15 cellular contexts compared by ENCODE assay signal in the genomic region with DNA sequence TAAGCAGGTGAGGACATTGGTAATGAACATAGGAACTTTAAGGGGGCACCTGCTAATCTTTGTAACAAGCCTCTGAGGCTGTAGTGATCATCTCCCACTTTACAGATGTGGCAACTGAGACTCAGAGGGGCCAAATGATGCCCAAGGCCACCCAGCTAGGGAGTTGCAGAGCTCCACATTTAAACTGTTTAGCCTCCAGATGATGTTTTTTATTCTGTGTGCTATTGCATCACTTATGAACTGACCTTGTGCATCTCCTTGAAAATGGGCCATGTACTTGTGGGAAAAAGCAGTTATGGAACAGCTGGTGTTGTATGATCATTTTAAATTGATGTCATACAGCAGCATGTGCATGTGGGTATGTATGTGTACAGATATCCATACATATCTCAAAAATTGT. TPM values are rescaled to one million over a fixed set of nuclear protein-coding genes. Genes with fewer than 3 reads are reported as not detected.
DNase-seq lines count a peak whose midpoint lies in the region; ATAC-seq and TF ChIP-seq lines count a peak whose summit lies in the region.
"Had no signal": no experiment of that assay in that cellular context is flagged by ENCODE, and none has a peak within 500 bp of the region (broad histone marks: within the 10 kb centered on the region; RNA-seq: fewer than 3 reads in every experiment).

No MANE protein-coding gene starts in this region.

- no peak for ATAC-seq in upper lobe of right lung
- ATAC-seq in stimulated activated naive B cell treated with anti-CD40 and anti-IgM and Interleukin-4, amounts not matched to agents 10 μg/mL and 1 μg/mL and 100 μg/mL, for 72 hours (replicated peaks): no peak
- ATAC-seq: foreskin keratinocyte; stimulated activated memory B cell treated with anti-CD40 and anti-IgM and Interleukin-4, amounts not matched to agents 10 μg/mL and 1 μg/mL and 100 μg/mL, for 72 hours had no signal

- no peaks in the 10 kb centered on the region for H3K9me3 Mint-ChIP-seq in activated CD4-positive, alpha-beta memory T cell treated with anti-CD3 and anti-CD28 coated beads for 36 hours
- no peaks in the 10 kb centered on the region for H3K9me3 Mint-ChIP-seq in stimulated activated naive B cell treated with anti-CD40 and anti-IgM and Interleukin-4, amounts not matched to agents 10 μg/mL and 1 μg/mL and 100 μg/mL, for 72 hours
- H3K9me3 Mint-ChIP-seq: stimulated activated memory B cell treated with anti-CD40 and anti-IgM and Interleukin-4, amounts not matched to agents 10 μg/mL and 1 μg/mL and 100 μg/mL, for 72 hours had no signal

- H3K27ac ChIP-seq in left ventricle myocardium inferior (replicated peaks): peak overlapping the region; percentile 99
- H3K27ac ChIP-seq in right atrium auricular region: peak overlapping the region in 1 of 2 donors; percentile 4
- H3K27ac ChIP-seq in upper lobe of right lung: peak overlapping the region; percentile 56
- H3K27ac ChIP-seq: foreskin keratinocyte, PC-9 had no signal

- no peak overlapping the region for H3K4me3 Mint-ChIP-seq in activated CD4-positive, alpha-beta memory T cell treated with anti-CD3 and anti-CD28 coated beads for 36 hours
- H3K4me3 Mint-ChIP-seq in stimulated activated naive B cell treated with anti-CD40 and anti-IgM and Interleukin-4, amounts not matched to agents 10 μg/mL and 1 μg/mL and 100 μg/mL, for 72 hours: no peak overlapping the region
- H3K4me3 Mint-ChIP-seq: stimulated activated memory B cell treated with anti-CD40 and anti-IgM and Interleukin-4, amounts not matched to agents 10 μg/mL and 1 μg/mL and 100 μg/mL, for 72 hours had no signal

- H3K36me3 Mint-ChIP-seq in activated CD4-positive, alpha-beta memory T cell treated with anti-CD3 and anti-CD28 coated beads for 36 hours: peaks cover 38% of the 10 kb centered on the region
- peaks cover 41 to 52% of the 10 kb centered on the region in 2 donors for H3K36me3 Mint-ChIP-seq in stimulated activated naive B cell treated with anti-CD40 and anti-IgM and Interleukin-4, amounts not matched to agents 10 μg/mL and 1 μg/mL and 100 μg/mL, for 72 hours

- H3K27me3 Mint-ChIP-seq in activated CD4-positive, alpha-beta memory T cell treated with anti-CD3 and anti-CD28 coated beads for 36 hours: no peaks in the 10 kb centered on the region
- H3K27me3 Mint-ChIP-seq in stimulated activated naive B cell treated with anti-CD40 and anti-IgM and Interleukin-4, amounts not matched to agents 10 μg/mL and 1 μg/mL and 100 μg/mL, for 72 hours: no peaks in the 10 kb centered on the region
- H3K27me3 Mint-ChIP-seq: stimulated activated memory B cell treated with anti-CD40 and anti-IgM and Interleukin-4, amounts not matched to agents 10 μg/mL and 1 μg/mL and 100 μg/mL, for 72 hours had no signal

- H3K9me3 ChIP-seq in left ventricle myocardium inferior (replicated peaks): no peaks in the 10 kb centered on the region
- H3K9me3 ChIP-seq in right atrium auricular region: no peaks in the 10 kb centered on the region
- H3K9me3 ChIP-seq in upper lobe of right lung: no peaks in the 10 kb centered on the region

- intact Hi-C loops in left ventricle myocardium inferior (cut with micrococcal nuclease): no loop called here
- intact Hi-C loops in activated CD4-positive, alpha-beta memory T cell treated with anti-CD3 and anti-CD28 coated beads for 36 hours (cut with micrococcal nuclease): loop anchor here (2.0 to 5.0 kb wide), 3 partner anchors 30 to 55 kb away; no protein-coding TSS in a partner anchor
- intact Hi-C loops in upper lobe of right lung (cut with DNase I): no loop called here

- peaks cover 54% of the 10 kb centered on the region for H3K36me3 ChIP-seq in left ventricle myocardium inferior
- H3K36me3 ChIP-seq in right atrium auricular region: peaks cover 35% of the 10 kb centered on the region
- H3K36me3 ChIP-seq in upper lobe of right lung: peaks cover 22% of the 10 kb centered on the region

- H3K27me3 ChIP-seq in left ventricle myocardium inferior (ENCODE audit: low read depth): no peaks in the 10 kb centered on the region
- H3K27me3 ChIP-seq in right atrium auricular region: no peaks in the 10 kb centered on the region
- no peaks in the 10 kb centered on the region for H3K27me3 ChIP-seq in upper lobe of right lung
- H3K27me3 ChIP-seq: foreskin keratinocyte had no signal

- peak overlapping the region; percentile 53 for H3K27ac Mint-ChIP-seq in activated CD4-positive, alpha-beta memory T cell treated with anti-CD3 and anti-CD28 coated beads for 36 hours
- no peak overlapping the region for H3K27ac Mint-ChIP-seq in stimulated activated naive B cell treated with anti-CD40 and anti-IgM and Interleukin-4, amounts not matched to agents 10 μg/mL and 1 μg/mL and 100 μg/mL, for 72 hours
- H3K27ac Mint-ChIP-seq: stimulated activated memory B cell treated with anti-CD40 and anti-IgM and Interleukin-4, amounts not matched to agents 10 μg/mL and 1 μg/mL and 100 μg/mL, for 72 hours had no signal

- no peak for TF ChIP-seq CTCF in left ventricle myocardium inferior (IDR thresholded peaks at IDR 0.05; ENCODE audit: borderline replicate concordance)
- no peak for TF ChIP-seq CTCF in right atrium auricular region (IDR thresholded peaks at IDR 0.05)
- no peak for TF ChIP-seq CTCF in fibroblast of villous mesenchyme (IDR thresholded peaks at IDR 0.05; ENCODE audit: insufficient read depth, low read depth, low read length)
- TF ChIP-seq CTCF in upper lobe of right lung (IDR thresholded peaks at IDR 0.05): no peak

- DNase-seq in left ventricle myocardium inferior (no peak), right atrium auricular region (ENCODE audit: low spot score) (no peak), fibroblast of villous mesenchyme (ENCODE audit: low read depth) (peak; percentile 75), upper lobe of right lung (no peak), NCI-H1048 (lab: John Stamatoyannopoulos, UW) (no peak), ureter (ENCODE audit: low spot score) (no peak)
- no peak for DNase-seq in activated CD4-positive, alpha-beta memory T cell treated with anti-CD3 and anti-CD28 coated beads for 36 hours
- no peak for DNase-seq in stimulated activated naive B cell treated with anti-CD40 and anti-IgM and Interleukin-4, amounts not matched to agents 10 μg/mL and 1 μg/mL and 100 μg/mL, for 72 hours
- DNase-seq: activated CD4-positive, alpha-beta T cell treated with anti-CD3 and anti-CD28 coated beads, Interleukin-2, amount 50 U/mL, for 48 hours; foreskin keratinocyte; HCEC 1CT; NCI-H1092 treated with DMSO at 0.1 percent for 48 hours; PC-9; stimulated activated CD4-positive, alpha-beta T cell treated with anti-CD3 and anti-CD28 coated beads, Interleukin-4, amount 100 ng/mL, for 1 hour had no signal

- H3K4me1 Mint-ChIP-seq in activated CD4-positive, alpha-beta memory T cell treated with anti-CD3 and anti-CD28 coated beads for 36 hours (ENCODE audit: low read depth): peaks cover 43% of the 10 kb centered on the region
- H3K4me1 Mint-ChIP-seq in stimulated activated naive B cell treated with anti-CD40 and anti-IgM and Interleukin-4, amounts not matched to agents 10 μg/mL and 1 μg/mL and 100 μg/mL, for 72 hours: peaks cover 17 to 28% of the 10 kb centered on the region in 2 donors

- CTCF ChIA-PET in activated CD4-positive, alpha-beta memory T cell treated with anti-CD3 and anti-CD28 coated beads for 36 hours (lab: Charles Lee): no interaction called here

- no peak overlapping the region for H3K4me3 ChIP-seq in left ventricle myocardium inferior
- H3K4me3 ChIP-seq in right atrium auricular region: no peak overlapping the region
- H3K4me3 ChIP-seq in fibroblast of villous mesenchyme (ENCODE audit: low read depth, low read length): no peak overlapping the region
- H3K4me3 ChIP-seq in upper lobe of right lung: no peak overlapping the region
- H3K4me3 ChIP-seq: PC-9 had no signal

- POLR2A ChIA-PET in activated CD4-positive, alpha-beta memory T cell treated with anti-CD3 and anti-CD28 coated beads for 36 hours (lab: Charles Lee): no interaction called here

- H3K4me1 ChIP-seq in left ventricle myocardium inferior (peaks cover 67% of the 10 kb centered on the region), right atrium auricular region (peaks cover 0 to 36% of the 10 kb centered on the region in 2 donors), upper lobe of right lung (peaks cover 38% of the 10 kb centered on the region)
- H3K4me1 ChIP-seq: foreskin keratinocyte had no signal

RNA-seq across cellular contexts. Expression of gene TPCN1, which starts 41.4 kb away (rescaled TPM):
- 153 TPM for total RNA-seq in left ventricle myocardium inferior
- 10 to 100 TPM; 57.3 to 58.7 TPM for total RNA-seq in right atrium auricular region
- total RNA-seq in activated CD4-positive, alpha-beta memory T cell treated with anti-CD3 and anti-CD28 coated beads for 36 hours: 10 to 100 TPM; 44.0 to 51.6 TPM
- total RNA-seq in fibroblast of villous mesenchyme: 15.8 and 25.9 TPM in 2 replicates
- total RNA-seq in upper lobe of right lung: 51.9 TPM
- 133 TPM for total RNA-seq in ureter
